8 cellular contexts compared by ENCODE assay signal in genomic region chr11:44936527-44936926, GRCh38. TPM values are rescaled to one million over a fixed set of nuclear protein-coding genes. Genes with fewer than 3 reads are reported as not detected.
DNase-seq lines count a peak whose midpoint lies in the region; ATAC-seq and TF ChIP-seq lines count a peak whose summit lies in the region.

No MANE protein-coding gene starts in this region.

- POLR2A ChIA-PET in AG04449 (lab: Yijun Ruan, JAX): interaction anchor here (1.0 to 1.2 kb wide), 2 partner anchors 166 to 169 kb away, joined by 4 to 5 read pairs; no protein-coding TSS in a partner anchor
- POLR2A ChIA-PET in PC-9 (lab: Charles Lee; ENCODE audit: unreplicated experiment): no interaction called here

- H3K4me1 ChIP-seq in PC-9 (replicated peaks; ENCODE audit: insufficient read depth) (no peaks in the 10 kb centered on the region), neutrophil (ENCODE audit: control insufficient read depth in 1 of 2, insufficient read depth in 1 of 2, low read depth in 1 of 2, low read length in 1 of 2) (peaks cover 28 to 32% of the 10 kb centered on the region in 2 experiments)

- H3K9me3 ChIP-seq in PC-9 (ENCODE audit: insufficient read depth, low read depth) (no peaks in the 10 kb centered on the region), neutrophil (no peaks in the 10 kb centered on the region)

- no peaks in the 10 kb centered on the region for H3F3A ChIP-seq in PC-9 (ENCODE audit: insufficient read depth, low read depth)

- no peak overlapping the region for H3K4me3 ChIP-seq in AG04449 (ENCODE audit: low read depth, low read length)
- no peak overlapping the region for H3K4me3 ChIP-seq in PC-9
- H3K4me3 ChIP-seq in neutrophil (ENCODE audit: low read depth in 1 of 2, low read length in 1 of 2): no peak overlapping the region

- no TSS peak for BruUV-seq in PC-9 (replicated peaks; lab: Mats Ljungman, UMichigan)

- no peaks in the 10 kb centered on the region for H3K79me2 ChIP-seq in PC-9 (ENCODE audit: low read depth)

- H3K27ac ChIP-seq in PC-9: no peak overlapping the region
- H3K27ac ChIP-seq in neutrophil: peak overlapping the region; percentile 41

- no peaks in the 10 kb centered on the region for H4K20me1 ChIP-seq in PC-9 (ENCODE audit: insufficient read depth)

- no peak overlapping the region for H3K4me2 ChIP-seq in PC-9

- H2AFZ ChIP-seq in PC-9: no peak overlapping the region

- H3K9me2 ChIP-seq in PC-9 (ENCODE audit: insufficient read depth): no peaks in the 10 kb centered on the region

- intact Hi-C loops in PC-9 (cut with micrococcal nuclease; ENCODE audit: unreplicated experiment): loop anchor here (1.0 kb wide), 2 partner anchors 167 to 396 kb away; no protein-coding TSS in a partner anchor

- H3K36me3 ChIP-seq in PC-9 (ENCODE audit: low read depth) (no peaks in the 10 kb centered on the region), neutrophil (peaks cover 93% of the 10 kb centered on the region)

- peak; percentile 54 for ATAC-seq in GM18861 (IDR thresholded peaks at IDR 0.05; ENCODE audit: unreplicated experiment)

- peaks cover 6% of the 10 kb centered on the region; the same call in 1 of the 2 replicates for H3K27me3 ChIP-seq in PC-9 (ENCODE audit: insufficient read depth, low read depth)
- no peaks in the 10 kb centered on the region for H3K27me3 ChIP-seq in neutrophil

- DNase-seq in AG04449 (ENCODE audit: low read depth, low spot score): peak; percentile 12
- peak in 68 of 76 experiments; percentile 9 to 84 (median 54) for DNase-seq in HUDEP-2 (lab: John Stamatoyannopoulos, UW; ENCODE audit: unreplicated experiment in 76 of 76)
- DNase-seq in PC-9: peak; percentile 53 to 81
- peak; percentile 86 for DNase-seq in activated T-cell treated with anti-CD3 and anti-CD28 coated beads, Interleukin-2, amount 50 U/mL, for 1 hour
- peak; percentile 81 for DNase-seq in fibroblast of peridontal ligament (ENCODE audit: extremely low read depth)
- peak; percentile 86 for DNase-seq in superior temporal gyrus (ENCODE audit: extremely low spot score)

- TF ChIP-seq CTCF in AG04449 (IDR thresholded peaks at IDR 0.05; ENCODE audit: insufficient read depth, low read length, missing control alignments): peak; percentile 96
- TF ChIP-seq CTCF in PC-9 (conservative IDR thresholded peaks at IDR 0.05): peak; percentile 96
- TF ChIP-seq CTCF in neutrophil (IDR thresholded peaks at IDR 0.05): peak; percentile 94

- CTCF ChIA-PET in AG04449 (lab: Yijun Ruan, JAX) (interaction anchor here (0.6 to 24.5 kb wide), 47 partner anchors 8 to 862 kb away, joined by 3 to 2237 read pairs (median 4); partner anchors contain the start of genes SYT13 and TP53I11), PC-9 (lab: Charles Lee) (interaction anchor here (0.6 to 2.1 kb wide), 7 partner anchors 20 to 413 kb away, joined by 3 to 27 read pairs (median 4); no protein-coding TSS in a partner anchor)

RNA-seq across cellular contexts. Expression of gene TP53I11, which starts 14.2 kb away (rescaled TPM):
- 0.46 and 1.1 TPM in 2 replicates for total RNA-seq in PC-9 (2021)

Comparison
In these comparisons a context has a peak if more than half of its experiments do, and no peak if none do; other contexts are left out.
1. DNase-seq: peak in every context shown above with its lines; median percentile 86 in activated T-cell treated with anti-CD3 and anti-CD28 coated beads, Interleukin-2, amount 50 U/mL, for 1 hour; 86 in superior temporal gyrus; 81 in fibroblast of peridontal ligament; 67 in PC-9; 54 in HUDEP-2; 12 in AG04449.